Comparison of ENCODE assay signal across 8 cellular contexts in genomic region chr1:203628185-203628996, GRCh38. TPM values are rescaled to one million over a fixed set of nuclear protein-coding genes. Genes with fewer than 3 reads are reported as not detected.
DNase-seq lines count a peak whose midpoint lies in the region; ATAC-seq and TF ChIP-seq lines count a peak whose summit lies in the region.

No MANE protein-coding gene starts in this region.

- H3K27ac Mint-ChIP-seq in activated CD4-positive, alpha-beta T cell treated with anti-CD3 and anti-CD28 coated beads, Interleukin-2, amount 10 ng/mL, durations not matched to agents 7 days and 5 days = peak overlapping the region; percentile 90

- H3K9ac ChIP-seq in mesendoderm (ENCODE audit: low read length) = peak overlapping the region; percentile 78

- peak overlapping the region; percentile 81 for H2AK5ac ChIP-seq in mesendoderm (ENCODE audit: low read length)

- peak overlapping the region; percentile 6 for H2BK5ac ChIP-seq in mesendoderm (ENCODE audit: low read length)

- H2BK15ac ChIP-seq in mesendoderm (replicated peaks; ENCODE audit: low read depth) = no peak overlapping the region

- peaks cover 12% of the 10 kb centered on the region for H3K79me1 ChIP-seq in mesendoderm (ENCODE audit: low read length)

- H3K4ac ChIP-seq in mesendoderm (ENCODE audit: low read depth, low read length) = no peak overlapping the region

- H3K4me1 Mint-ChIP-seq in activated CD4-positive, alpha-beta T cell treated with anti-CD3 and anti-CD28 coated beads, Interleukin-2, amount 10 ng/mL, durations not matched to agents 7 days and 5 days = peaks cover 64% of the 10 kb centered on the region

- H3K4me1 ChIP-seq in RWPE2 (ENCODE audit: insufficient read depth, poor library complexity, severe bottlenecking) (peaks cover 44% of the 10 kb centered on the region), mesendoderm (ENCODE audit: control insufficient read depth, low read depth, low read length) (peaks cover 5% of the 10 kb centered on the region), upper lobe of right lung (peaks cover 36% of the 10 kb centered on the region)

- H3K18ac ChIP-seq in mesendoderm (ENCODE audit: low read length) = peak overlapping the region; percentile 39

- no peaks in the 10 kb centered on the region for H3K9me3 Mint-ChIP-seq in activated CD4-positive, alpha-beta T cell treated with anti-CD3 and anti-CD28 coated beads, Interleukin-2, amount 10 ng/mL, durations not matched to agents 7 days and 5 days

- H3K4me3 Mint-ChIP-seq in activated CD4-positive, alpha-beta T cell treated with anti-CD3 and anti-CD28 coated beads, Interleukin-2, amount 10 ng/mL, durations not matched to agents 7 days and 5 days = peak overlapping the region; percentile 94

- no peak overlapping the region for H2BK120ac ChIP-seq in mesendoderm (ENCODE audit: low read depth, low read length)

- peak; percentile 11 for DNase-seq in activated CD4-positive, alpha-beta T cell treated with anti-CD3 and anti-CD28 coated beads, Interleukin-2, amount 10 ng/mL, durations not matched to agents 7 days and 5 days
- no peak for DNase-seq in activated CD4-positive, alpha-beta T cell treated with anti-CD3 and anti-CD28 coated beads for 4 hours
- DNase-seq in RWPE2 (ENCODE audit: low spot score) (peak; percentile 76), ecto neural progenitor cell (ENCODE audit: low spot score) (peak; percentile 82), mesendoderm (peak; percentile 98), upper lobe of right lung (peak; percentile 81), mucosa of gallbladder (ENCODE audit: low spot score) (no peak)

- H3K4me2 ChIP-seq in mesendoderm (ENCODE audit: low read length) = peak overlapping the region; percentile 82

- POLR2A ChIA-PET in activated CD4-positive, alpha-beta T cell treated with anti-CD3 and anti-CD28 coated beads, Interleukin-2, amount 10 ng/mL, durations not matched to agents 7 days and 5 days (lab: Charles Lee) = interaction anchor here (0.6 kb wide), 2 partner anchors 46 to 55 kb away, joined by 3 to 4 read pairs; no protein-coding TSS in a partner anchor

- H3K4me3 ChIP-seq in RWPE2 (ENCODE audit: severe bottlenecking) (peak overlapping the region; percentile 56), mesendoderm (ENCODE audit: low read length) (peak overlapping the region; percentile 61), upper lobe of right lung (peak overlapping the region; percentile 82)

- peak overlapping the region; percentile 81 for H3K27ac ChIP-seq in RWPE2 (ENCODE audit: poor library complexity, severe bottlenecking)
- H3K27ac ChIP-seq in mesendoderm (ENCODE audit: low read depth, low read length) = peak overlapping the region; percentile 10
- peak overlapping the region; percentile 91 for H3K27ac ChIP-seq in upper lobe of right lung

- peak overlapping the region; percentile 88 for H3K56ac ChIP-seq in mesendoderm (ENCODE audit: low read length)

- H3K36me3 Mint-ChIP-seq in activated CD4-positive, alpha-beta T cell treated with anti-CD3 and anti-CD28 coated beads, Interleukin-2, amount 10 ng/mL, durations not matched to agents 7 days and 5 days (ENCODE audit: low read depth) = peaks cover 43% of the 10 kb centered on the region

- no peak overlapping the region for H4K8ac ChIP-seq in mesendoderm (ENCODE audit: low read depth, low read length)

- intact Hi-C loops in upper lobe of right lung (cut with DNase I) = loop anchor here (5.0 to 10.0 kb wide), 2 partner anchors 64 to 124 kb away; no protein-coding TSS in a partner anchor

- no peaks in the 10 kb centered on the region for H3K27me3 Mint-ChIP-seq in activated CD4-positive, alpha-beta T cell treated with anti-CD3 and anti-CD28 coated beads, Interleukin-2, amount 10 ng/mL, durations not matched to agents 7 days and 5 days

- WGBS in mesendoderm (ENCODE audit: extremely low coverage, insufficient coverage, low lambda C conversion rate) = no CpG with 5 or more reads among the region's 19 CpGs

- H3K79me2 ChIP-seq in mesendoderm (ENCODE audit: control insufficient read depth, insufficient read depth, low read length) = peaks cover 4% of the 10 kb centered on the region

- ATAC-seq in RWPE2 (ENCODE audit: low read depth) (peak; percentile 60), upper lobe of right lung (peak; percentile 58), GM21367 (IDR thresholded peaks at IDR 0.05; ENCODE audit: unreplicated experiment) (no peak)

- H4K5ac ChIP-seq in mesendoderm (ENCODE audit: low read length) = no peak overlapping the region

- TF ChIP-seq CTCF in RWPE2 (IDR thresholded peaks at IDR 0.05; ENCODE audit: poor library complexity, severe bottlenecking) = peak; percentile 31
- TF ChIP-seq CTCF in upper lobe of right lung (IDR thresholded peaks at IDR 0.05) = no peak

- CTCF ChIA-PET in activated CD4-positive, alpha-beta T cell treated with anti-CD3 and anti-CD28 coated beads, Interleukin-2, amount 10 ng/mL, durations not matched to agents 7 days and 5 days (lab: Charles Lee) = interaction anchor here (0.6 to 2.6 kb wide), 9 partner anchors 9 to 117 kb away, joined by 3 to 9 read pairs (median 4); no protein-coding TSS in a partner anchor

- peaks cover 4% of the 10 kb centered on the region; the same call in 1 of the 2 replicates for H3K36me3 ChIP-seq in RWPE2 (ENCODE audit: low read depth)
- H3K36me3 ChIP-seq in mesendoderm (ENCODE audit: control insufficient read depth, insufficient read depth, low read length) = no peaks in the 10 kb centered on the region
- no peaks in the 10 kb centered on the region for H3K36me3 ChIP-seq in upper lobe of right lung

- H3K9me3 ChIP-seq in RWPE2 (ENCODE audit: severe bottlenecking) (no peaks in the 10 kb centered on the region), upper lobe of right lung (no peaks in the 10 kb centered on the region)

- H3K27me3 ChIP-seq in RWPE2 (ENCODE audit: insufficient read depth, poor library complexity, severe bottlenecking) (no peaks in the 10 kb centered on the region), mesendoderm (ENCODE audit: insufficient read depth, low read length, poor library complexity) (peaks cover 3% of the 10 kb centered on the region), upper lobe of right lung (no peaks in the 10 kb centered on the region)

- peak overlapping the region; percentile 54 for H3K23ac ChIP-seq in mesendoderm (ENCODE audit: low read length)

RNA-seq across cellular contexts. Expression of gene ATP2B4, which starts 1.8 kb away (rescaled TPM):
- total RNA-seq in activated CD4-positive, alpha-beta T cell treated with anti-CD3 and anti-CD28 coated beads, Interleukin-2, amount 10 ng/mL, durations not matched to agents 7 days and 5 days = 10 to 100 TPM; 77.8 to 82.4 TPM
- 9.3 TPM for polyA plus RNA-seq in mesendoderm (2013, experiment 1 of 2)
- polyA plus RNA-seq in mesendoderm (2013, experiment 2 of 2) = 8.2 TPM
- 93.8 TPM for total RNA-seq in upper lobe of right lung
- 107 TPM for total RNA-seq in mucosa of gallbladder

Comparison
In these comparisons a context has a peak if more than half of its experiments do, and no peak if none do; other contexts are left out.
1. DNase-seq: peak in activated CD4-positive, alpha-beta T cell treated with anti-CD3 and anti-CD28 coated beads, Interleukin-2, amount 10 ng/mL, durations not matched to agents 7 days and 5 days (single experiment), RWPE2 (single experiment), ecto neural progenitor cell (single experiment), mesendoderm (single experiment) and upper lobe of right lung (single experiment); none in activated CD4-positive, alpha-beta T cell treated with anti-CD3 and anti-CD28 coated beads for 4 hours (0 of 2) and mucosa of gallbladder (single experiment).
2. H3K27ac ChIP-seq: peak in every context shown above with its lines; median percentile 91 in upper lobe of right lung; 81 in RWPE2; 10 in mesendoderm.
3. Peak in every context shown above with its lines, with median percentiles within 50 percentile points of each other: H3K4me3 ChIP-seq.